In genomic region chr7:130668258-130669050, GRCh38 we compare ENCODE assay signal across 1 cellular context.
TF ChIP-seq lines count a peak whose summit lies in the region.

A gene with protein sequence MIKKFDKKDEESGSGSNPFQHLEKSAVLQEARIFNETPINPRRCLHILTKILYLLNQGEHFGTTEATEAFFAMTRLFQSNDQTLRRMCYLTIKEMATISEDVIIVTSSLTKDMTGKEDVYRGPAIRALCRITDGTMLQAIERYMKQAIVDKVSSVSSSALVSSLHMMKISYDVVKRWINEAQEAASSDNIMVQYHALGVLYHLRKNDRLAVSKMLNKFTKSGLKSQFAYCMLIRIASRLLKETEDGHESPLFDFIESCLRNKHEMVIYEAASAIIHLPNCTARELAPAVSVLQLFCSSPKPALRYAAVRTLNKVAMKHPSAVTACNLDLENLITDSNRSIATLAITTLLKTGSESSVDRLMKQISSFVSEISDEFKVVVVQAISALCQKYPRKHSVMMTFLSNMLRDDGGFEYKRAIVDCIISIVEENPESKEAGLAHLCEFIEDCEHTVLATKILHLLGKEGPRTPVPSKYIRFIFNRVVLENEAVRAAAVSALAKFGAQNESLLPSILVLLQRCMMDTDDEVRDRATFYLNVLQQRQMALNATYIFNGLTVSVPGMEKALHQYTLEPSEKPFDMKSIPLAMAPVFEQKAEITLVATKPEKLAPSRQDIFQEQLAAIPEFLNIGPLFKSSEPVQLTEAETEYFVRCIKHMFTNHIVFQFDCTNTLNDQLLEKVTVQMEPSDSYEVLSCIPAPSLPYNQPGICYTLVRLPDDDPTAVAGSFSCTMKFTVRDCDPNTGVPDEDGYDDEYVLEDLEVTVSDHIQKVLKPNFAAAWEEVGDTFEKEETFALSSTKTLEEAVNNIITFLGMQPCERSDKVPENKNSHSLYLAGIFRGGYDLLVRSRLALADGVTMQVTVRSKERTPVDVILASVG (minus strand): TSS chr7:130668748. CDS start chr7:130668668, 80 bp downstream.

TF ChIP-seq in HepG2, 621 proteins besides CTCF, POLR2A, EP300 and RAD21 (continued from another document and continues in another):
- TF ChIP-seq, protein P1, sequence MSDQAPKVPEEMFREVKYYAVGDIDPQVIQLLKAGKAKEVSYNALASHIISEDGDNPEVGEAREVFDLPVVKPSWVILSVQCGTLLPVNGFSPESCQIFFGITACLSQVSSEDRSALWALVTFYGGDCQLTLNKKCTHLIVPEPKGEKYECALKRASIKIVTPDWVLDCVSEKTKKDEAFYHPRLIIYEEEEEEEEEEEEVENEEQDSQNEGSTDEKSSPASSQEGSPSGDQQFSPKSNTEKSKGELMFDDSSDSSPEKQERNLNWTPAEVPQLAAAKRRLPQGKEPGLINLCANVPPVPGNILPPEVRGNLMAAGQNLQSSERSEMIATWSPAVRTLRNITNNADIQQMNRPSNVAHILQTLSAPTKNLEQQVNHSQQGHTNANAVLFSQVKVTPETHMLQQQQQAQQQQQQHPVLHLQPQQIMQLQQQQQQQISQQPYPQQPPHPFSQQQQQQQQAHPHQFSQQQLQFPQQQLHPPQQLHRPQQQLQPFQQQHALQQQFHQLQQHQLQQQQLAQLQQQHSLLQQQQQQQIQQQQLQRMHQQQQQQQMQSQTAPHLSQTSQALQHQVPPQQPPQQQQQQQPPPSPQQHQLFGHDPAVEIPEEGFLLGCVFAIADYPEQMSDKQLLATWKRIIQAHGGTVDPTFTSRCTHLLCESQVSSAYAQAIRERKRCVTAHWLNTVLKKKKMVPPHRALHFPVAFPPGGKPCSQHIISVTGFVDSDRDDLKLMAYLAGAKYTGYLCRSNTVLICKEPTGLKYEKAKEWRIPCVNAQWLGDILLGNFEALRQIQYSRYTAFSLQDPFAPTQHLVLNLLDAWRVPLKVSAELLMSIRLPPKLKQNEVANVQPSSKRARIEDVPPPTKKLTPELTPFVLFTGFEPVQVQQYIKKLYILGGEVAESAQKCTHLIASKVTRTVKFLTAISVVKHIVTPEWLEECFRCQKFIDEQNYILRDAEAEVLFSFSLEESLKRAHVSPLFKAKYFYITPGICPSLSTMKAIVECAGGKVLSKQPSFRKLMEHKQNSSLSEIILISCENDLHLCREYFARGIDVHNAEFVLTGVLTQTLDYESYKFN (CRISPR knock-in tag; conservative IDR thresholded peaks at IDR 0.05) = no peak
- TF ChIP-seq, protein P2, sequence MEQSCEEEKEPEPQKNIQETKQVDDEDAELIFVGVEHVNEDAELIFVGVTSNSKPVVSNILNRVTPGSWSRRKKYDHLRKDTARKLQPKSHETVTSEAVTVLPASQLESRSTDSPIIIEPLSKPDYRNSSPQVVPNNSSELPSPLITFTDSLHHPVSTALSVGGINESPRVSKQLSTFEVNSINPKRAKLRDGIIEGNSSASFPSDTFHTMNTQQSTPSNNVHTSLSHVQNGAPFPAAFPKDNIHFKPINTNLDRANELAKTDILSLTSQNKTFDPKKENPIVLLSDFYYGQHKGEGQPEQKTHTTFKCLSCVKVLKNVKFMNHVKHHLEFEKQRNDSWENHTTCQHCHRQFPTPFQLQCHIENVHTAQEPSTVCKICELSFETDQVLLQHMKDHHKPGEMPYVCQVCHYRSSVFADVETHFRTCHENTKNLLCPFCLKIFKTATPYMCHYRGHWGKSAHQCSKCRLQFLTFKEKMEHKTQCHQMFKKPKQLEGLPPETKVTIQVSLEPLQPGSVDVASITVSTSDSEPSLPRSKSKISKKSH (CRISPR knock-in tag; IDR thresholded peaks at IDR 0.05; ENCODE audit: borderline replicate concordance) = peak; percentile 59; the same call in 1 of the 2 replicates
- no peak for TF ChIP-seq HHEX (CRISPR knock-in tag; IDR thresholded peaks at IDR 0.05)
- TF ChIP-seq PLRG1 (conservative IDR thresholded peaks at IDR 0.05) = no peak
- TF ChIP-seq DBP (CRISPR knock-in tag; IDR thresholded peaks at IDR 0.05; ENCODE audit: not compliant biosample characterization) = no peak
- TF ChIP-seq, protein P3, sequence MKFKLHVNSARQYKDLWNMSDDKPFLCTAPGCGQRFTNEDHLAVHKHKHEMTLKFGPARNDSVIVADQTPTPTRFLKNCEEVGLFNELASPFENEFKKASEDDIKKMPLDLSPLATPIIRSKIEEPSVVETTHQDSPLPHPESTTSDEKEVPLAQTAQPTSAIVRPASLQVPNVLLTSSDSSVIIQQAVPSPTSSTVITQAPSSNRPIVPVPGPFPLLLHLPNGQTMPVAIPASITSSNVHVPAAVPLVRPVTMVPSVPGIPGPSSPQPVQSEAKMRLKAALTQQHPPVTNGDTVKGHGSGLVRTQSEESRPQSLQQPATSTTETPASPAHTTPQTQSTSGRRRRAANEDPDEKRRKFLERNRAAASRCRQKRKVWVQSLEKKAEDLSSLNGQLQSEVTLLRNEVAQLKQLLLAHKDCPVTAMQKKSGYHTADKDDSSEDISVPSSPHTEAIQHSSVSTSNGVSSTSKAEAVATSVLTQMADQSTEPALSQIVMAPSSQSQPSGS (CRISPR knock-in tag; IDR thresholded peaks at IDR 0.05) = no peak
- peak; percentile 23; the same call in 1 of the 2 replicates for TF ChIP-seq MAX (IDR thresholded peaks at IDR 0.05)
- TF ChIP-seq SPEN (CRISPR knock-in tag; IDR thresholded peaks at IDR 0.05; ENCODE audit: low read depth) = peak; percentile 49
- no peak for TF ChIP-seq ZNF503 (CRISPR knock-in tag; IDR thresholded peaks at IDR 0.05)
- TF ChIP-seq THAP8 (CRISPR knock-in tag; IDR thresholded peaks at IDR 0.05; ENCODE audit: borderline replicate concordance) = no peak
- TF ChIP-seq SUZ12 (IDR thresholded peaks at IDR 0.05; ENCODE audit: low read depth, low read length) = no peak
- no peak for TF ChIP-seq ZBTB20 (CRISPR knock-in tag; IDR thresholded peaks at IDR 0.05; ENCODE audit: borderline replicate concordance, low read depth)
- no peak for TF ChIP-seq ZNF292 (CRISPR knock-in tag; IDR thresholded peaks at IDR 0.05; ENCODE audit: borderline replicate concordance, low read depth)
- no peak for TF ChIP-seq CREBL2 (CRISPR knock-in tag; IDR thresholded peaks at IDR 0.05; ENCODE audit: borderline replicate concordance)
- TF ChIP-seq CEBPB (IDR thresholded peaks at IDR 0.05; ENCODE audit: borderline replicate concordance, low read depth, low read length) = no peak
- TF ChIP-seq ZNF737 (CRISPR knock-in tag; IDR thresholded peaks at IDR 0.05; ENCODE audit: borderline replicate concordance) = no peak
- TF ChIP-seq RXRA (CRISPR knock-in tag; IDR thresholded peaks at IDR 0.05) = peak; percentile 35; the same call in 1 of the 2 replicates
- TF ChIP-seq CCDC6 (CRISPR knock-in tag; IDR thresholded peaks at IDR 0.05) = no peak
- no peak for TF ChIP-seq RFX5 (IDR thresholded peaks at IDR 0.05; ENCODE audit: low read depth, low read length)
- TF ChIP-seq ZNF777 (CRISPR knock-in tag; IDR thresholded peaks at IDR 0.05) = peak; percentile 49; the same call in 1 of the 2 replicates
- no peak for TF ChIP-seq ZNF207 (IDR thresholded peaks at IDR 0.05; ENCODE audit: borderline replicate concordance)
- TF ChIP-seq KDM5B (CRISPR knock-in tag; IDR thresholded peaks at IDR 0.05; ENCODE audit: borderline replicate concordance) = 0 out of 2 replicates have a peak, but pooled peaks have one; percentile 5
- TF ChIP-seq ZSCAN20 (CRISPR knock-in tag; IDR thresholded peaks at IDR 0.05; ENCODE audit: borderline replicate concordance) = no peak; the same call in 1 of the 2 replicates
- TF ChIP-seq, protein P4, sequence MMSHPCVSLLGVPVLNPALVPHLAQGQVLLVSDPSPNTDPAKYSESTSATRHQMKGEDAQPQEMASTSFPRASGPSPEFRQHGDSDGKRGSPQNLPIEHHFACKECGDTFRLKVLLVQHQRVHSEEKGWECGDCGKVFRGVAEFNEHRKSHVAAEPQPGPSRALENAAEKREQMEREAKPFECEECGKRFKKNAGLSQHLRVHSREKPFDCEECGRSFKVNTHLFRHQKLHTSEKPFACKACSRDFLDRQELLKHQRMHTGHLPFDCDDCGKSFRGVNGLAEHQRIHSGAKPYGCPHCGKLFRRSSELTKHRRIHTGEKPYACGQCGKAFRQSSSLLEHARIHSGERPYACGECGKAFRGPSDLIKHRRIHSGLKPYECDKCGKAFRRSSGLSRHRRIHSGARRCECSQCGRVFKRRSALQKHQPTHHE (CRISPR knock-in tag; IDR thresholded peaks at IDR 0.05; ENCODE audit: borderline replicate concordance) = no peak
- TF ChIP-seq U2AF2 (IDR thresholded peaks at IDR 0.05; ENCODE audit: low read depth, low read length) = no peak
- no peak for TF ChIP-seq ESRRA (CRISPR knock-in tag; IDR thresholded peaks at IDR 0.05; ENCODE audit: low read depth)
- no peak for TF ChIP-seq ZKSCAN8 (CRISPR knock-in tag; IDR thresholded peaks at IDR 0.05; ENCODE audit: borderline replicate concordance)
- TF ChIP-seq, protein P5, sequence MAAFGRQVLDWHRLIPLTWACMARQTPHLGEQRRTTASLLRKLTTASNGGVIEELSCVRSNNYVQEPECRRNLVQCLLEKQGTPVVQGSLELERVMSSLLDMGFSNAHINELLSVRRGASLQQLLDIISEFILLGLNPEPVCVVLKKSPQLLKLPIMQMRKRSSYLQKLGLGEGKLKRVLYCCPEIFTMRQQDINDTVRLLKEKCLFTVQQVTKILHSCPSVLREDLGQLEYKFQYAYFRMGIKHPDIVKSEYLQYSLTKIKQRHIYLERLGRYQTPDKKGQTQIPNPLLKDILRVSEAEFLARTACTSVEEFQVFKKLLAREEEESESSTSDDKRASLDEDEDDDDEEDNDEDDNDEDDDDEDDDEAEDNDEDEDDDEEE (CRISPR knock-in tag; IDR thresholded peaks at IDR 0.05) = no peak; the same call in 1 of the 2 replicates
- no peak for TF ChIP-seq XRCC5 (optimal IDR thresholded peaks at IDR 0.05; ENCODE audit: low read length)
- TF ChIP-seq ZNF136 (CRISPR knock-in tag; IDR thresholded peaks at IDR 0.05; ENCODE audit: low read depth) = 0 out of 2 replicates have a peak, but pooled peaks have one; percentile 40
- no peak for TF ChIP-seq NAIF1 (CRISPR knock-in tag; IDR thresholded peaks at IDR 0.05; ENCODE audit: borderline replicate concordance)
- no peak for TF ChIP-seq NCOA2 (CRISPR knock-in tag; IDR thresholded peaks at IDR 0.05)
- TF ChIP-seq, protein P6, sequence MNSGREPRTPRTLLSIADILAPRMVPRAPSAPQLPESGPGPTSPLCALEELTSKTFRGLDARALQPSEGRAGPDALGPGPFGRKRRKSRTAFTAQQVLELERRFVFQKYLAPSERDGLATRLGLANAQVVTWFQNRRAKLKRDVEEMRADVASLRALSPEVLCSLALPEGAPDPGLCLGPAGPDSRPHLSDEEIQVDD (CRISPR knock-in tag; IDR thresholded peaks at IDR 0.05; ENCODE audit: borderline replicate concordance) = no peak
- no peak for TF ChIP-seq ZNF510 (CRISPR knock-in tag; IDR thresholded peaks at IDR 0.05; ENCODE audit: low read depth)
- peak; percentile 42; the same call in 1 of the 2 replicates for TF ChIP-seq KLF12 (CRISPR knock-in tag; IDR thresholded peaks at IDR 0.05; ENCODE audit: borderline replicate concordance)
- TF ChIP-seq JUNB (CRISPR knock-in tag; IDR thresholded peaks at IDR 0.05; ENCODE audit: borderline replicate concordance) = no peak
- no peak for TF ChIP-seq ZNF556 (CRISPR knock-in tag; IDR thresholded peaks at IDR 0.05; ENCODE audit: borderline replicate concordance)
- no peak for TF ChIP-seq ZNF768 (CRISPR knock-in tag; IDR thresholded peaks at IDR 0.05)
- TF ChIP-seq ZNF816 (CRISPR knock-in tag; IDR thresholded peaks at IDR 0.05; ENCODE audit: borderline replicate concordance) = no peak
- no peak for TF ChIP-seq NCOR1 (IDR thresholded peaks at IDR 0.05; ENCODE audit: borderline replicate concordance, low read length)
- TF ChIP-seq ZNF225 (CRISPR knock-in tag; IDR thresholded peaks at IDR 0.05) = peak; percentile 82; the same call in 1 of the 2 replicates
- TF ChIP-seq SMYD3 (CRISPR knock-in tag; IDR thresholded peaks at IDR 0.05) = no peak; the same call in 1 of the 2 replicates
- TF ChIP-seq RBFOX2 (IDR thresholded peaks at IDR 0.05; ENCODE audit: low read depth, low read length) = peak; percentile 76
- no peak for TF ChIP-seq ATF7 (IDR thresholded peaks at IDR 0.05)
- no peak for TF ChIP-seq ATF7 (CRISPR knock-in tag; IDR thresholded peaks at IDR 0.05)
- no peak for TF ChIP-seq PAX8 (CRISPR knock-in tag; IDR thresholded peaks at IDR 0.05; ENCODE audit: borderline replicate concordance)
- peak; percentile 75 for TF ChIP-seq HNRNPLL (IDR thresholded peaks at IDR 0.05; ENCODE audit: low read depth, low read length, poor library complexity, severe bottlenecking)
- no peak for TF ChIP-seq SMAD9 (CRISPR knock-in tag; IDR thresholded peaks at IDR 0.05)
- TF ChIP-seq POLR2G (IDR thresholded peaks at IDR 0.05; ENCODE audit: low read depth, low read length) = peak; percentile 73
- no peak for TF ChIP-seq SATB2 (CRISPR knock-in tag; IDR thresholded peaks at IDR 0.05)
- peak; percentile 84 for TF ChIP-seq GABPA (IDR thresholded peaks at IDR 0.05; ENCODE audit: low read depth, low read length)
- peak; percentile 73 for TF ChIP-seq GABPA (CRISPR knock-in tag; IDR thresholded peaks at IDR 0.05; ENCODE audit: low read depth)
- TF ChIP-seq THYN1 (CRISPR knock-in tag; IDR thresholded peaks at IDR 0.05; ENCODE audit: borderline replicate concordance, low read depth) = no peak
- no peak for TF ChIP-seq SALL2 (CRISPR knock-in tag; IDR thresholded peaks at IDR 0.05)
- no peak for TF ChIP-seq KDM3A (CRISPR knock-in tag; IDR thresholded peaks at IDR 0.05; ENCODE audit: low read depth)
- no peak for TF ChIP-seq TEAD2 (CRISPR knock-in tag; IDR thresholded peaks at IDR 0.05)
